ENCODE assay signal across 17 cellular contexts in genomic region chr1:104953555-104953954, GRCh38.
DNase-seq lines count a peak whose midpoint lies in the region; ATAC-seq and TF ChIP-seq lines count a peak whose summit lies in the region.
"Had no signal": no experiment of that assay in that cellular context is flagged by ENCODE, and none has a peak within 500 bp of the region (broad histone marks: within the 10 kb centered on the region; RNA-seq: fewer than 3 reads in every experiment).

No MANE protein-coding gene starts in this region.

- peak overlapping the region; percentile 85 for H3K27ac ChIP-seq in VCaP

- no peak for TF ChIP-seq CTCF in VCaP (conservative IDR thresholded peaks at IDR 0.05)

- no peak for ATAC-seq in HG02885 (IDR thresholded peaks at IDR 0.05; ENCODE audit: poor library complexity, unreplicated experiment)
- ATAC-seq in HG02870 (IDR thresholded peaks at IDR 0.05; ENCODE audit: unreplicated experiment): no peak
- no peak for ATAC-seq in HG03097 (IDR thresholded peaks at IDR 0.05; ENCODE audit: low FRiP score, unreplicated experiment)
- ATAC-seq: GM23338 had no signal

- peak; percentile 33 for DNase-seq in NCI-H2196 treated with DMSO at 0.1 percent for 48 hours (lab: John Stamatoyannopoulos, UW; ENCODE audit: unreplicated experiment)
- no peak for DNase-seq in NCI-H2196 (lab: John Stamatoyannopoulos, UW; ENCODE audit: unreplicated experiment)
- DNase-seq in DMS53 treated with DMSO at 0.1 percent for 48 hours (lab: John Stamatoyannopoulos, UW; ENCODE audit: unreplicated experiment): peak; percentile 77
- DNase-seq in NCI-H446 treated with DMSO at 0.1 percent for 48 hours (lab: John Stamatoyannopoulos, UW): peak; percentile 62
- DNase-seq: C1 segment of cervical spinal cord; Calu3; CD4-positive, alpha-beta T cell; DMS 273 treated with DMSO at 0.1 percent for 48 hours; DMS79 treated with DMSO at 0.1 percent for 48 hours; EL; H7; IMR-90 had no signal
